ENCODE assay signal across 11 cellular contexts in genomic region chr4:7045553-7045952, GRCh38. TPM values are rescaled to one million over a fixed set of nuclear protein-coding genes. Genes with fewer than 3 reads are reported as not detected.
DNase-seq lines count a peak whose midpoint lies in the region; ATAC-seq and TF ChIP-seq lines count a peak whose summit lies in the region.
"Had no signal": no experiment of that assay in that cellular context is flagged by ENCODE, and none has a peak within 500 bp of the region (broad histone marks: within the 10 kb centered on the region; RNA-seq: fewer than 3 reads in every experiment).

No MANE protein-coding gene starts in this region.

- H3K9me3 Mint-ChIP-seq in CD4-positive, alpha-beta T cell, result no peaks in the 10 kb centered on the region
- no peaks in the 10 kb centered on the region for H3K9me3 Mint-ChIP-seq in neural crest cell

- H3K27me3 Mint-ChIP-seq in CD4-positive, alpha-beta T cell, result no peaks in the 10 kb centered on the region
- H3K27me3 Mint-ChIP-seq in neural crest cell (ENCODE audit: low read depth), result no peaks in the 10 kb centered on the region

- H3K27ac ChIP-seq in CD4-positive, alpha-beta T cell (ENCODE audit: low read depth, low read length), result no peak overlapping the region
- no peak overlapping the region for H3K27ac ChIP-seq in KMS-11
- no peak overlapping the region for H3K27ac ChIP-seq in colonic mucosa

- no peak for DNase-seq in CD4-positive, alpha-beta T cell
- DNase-seq in T47D (ENCODE audit: low read depth in 1 of 2, low spot score in 1 of 2) (peak; percentile 41 to 81), neural crest cell (ENCODE audit: low read depth, low spot score) (no peak), colonic mucosa (no peak), amygdala (lab: John Stamatoyannopoulos, UW) (no peak), DMS53 treated with DMSO at 0.1 percent for 48 hours (lab: John Stamatoyannopoulos, UW; ENCODE audit: unreplicated experiment) (no peak)
- DNase-seq: NCI-H524, tibial artery had no signal

- peak overlapping the region; percentile 54; the same call in 1 of the 2 replicates for H3K4me2 ChIP-seq in KMS-11

- H3K9ac ChIP-seq in KMS-11 (no peak overlapping the region), colonic mucosa (ENCODE audit: low read depth in 2 of 2, low read length in 2 of 2) (no peak overlapping the region)

- ATAC-seq in CD4-positive, alpha-beta T cell (ENCODE audit: poor library complexity), result no peak
- no peak for ATAC-seq in GM18502 (IDR thresholded peaks at IDR 0.05; ENCODE audit: poor library complexity, unreplicated experiment)
- ATAC-seq: mucosa of descending colon had no signal

- no peaks in the 10 kb centered on the region for H3K27me3 ChIP-seq in CD4-positive, alpha-beta T cell (ENCODE audit: control insufficient read depth, insufficient read depth, low read length)
- H3K27me3 ChIP-seq in KMS-11 (ENCODE audit: insufficient read depth, low read depth) (no peaks in the 10 kb centered on the region), colonic mucosa (no peaks in the 10 kb centered on the region)
- H3K27me3 ChIP-seq: tibial artery had no signal

- CTCF ChIA-PET in CD4-positive, alpha-beta T cell (lab: Charles Lee), result no interaction called here

- H3K4me1 ChIP-seq in KMS-11 (ENCODE audit: low read depth, poor library complexity, severe bottlenecking), result peaks cover 34% of the 10 kb centered on the region
- peaks cover 24% of the 10 kb centered on the region for H3K4me1 ChIP-seq in colonic mucosa

- no peaks in the 10 kb centered on the region for H3K9me3 ChIP-seq in CD4-positive, alpha-beta T cell (ENCODE audit: control insufficient read depth, low read length)
- H3K9me3 ChIP-seq in colonic mucosa, result no peaks in the 10 kb centered on the region
- H3K9me3 ChIP-seq: mucosa of descending colon, tibial artery had no signal

- peaks cover 70% of the 10 kb centered on the region for H3K4me1 Mint-ChIP-seq in CD4-positive, alpha-beta T cell (ENCODE audit: low read depth)
- H3K4me1 Mint-ChIP-seq in neural crest cell, result peaks cover 34% of the 10 kb centered on the region

- H2AFZ ChIP-seq in KMS-11 (ENCODE audit: low read depth), result no peak overlapping the region

- no peaks in the 10 kb centered on the region for H4K20me1 ChIP-seq in KMS-11 (ENCODE audit: insufficient read depth)

- POLR2A ChIA-PET in CD4-positive, alpha-beta T cell (lab: Charles Lee), result interaction anchor here (1.1 to 8.7 kb wide), 4 partner anchors 22 to 405 kb away, joined by 3 to 156 read pairs (median 3); partner anchors contain the start of genes GRPEL1 and MRFAP1

- peak overlapping the region; percentile 90 for H3K4me3 Mint-ChIP-seq in CD4-positive, alpha-beta T cell
- H3K4me3 Mint-ChIP-seq in neural crest cell, result peak overlapping the region; percentile 92

- intact Hi-C loops in CD4-positive, alpha-beta T cell (cut with DNase I, micrococcal nuclease), result no loop called here
- intact Hi-C loops in colonic mucosa (cut with DNase I), result no loop called here

- H3K36me3 ChIP-seq in KMS-11 (ENCODE audit: insufficient read depth) (no peaks in the 10 kb centered on the region), colonic mucosa (no peaks in the 10 kb centered on the region)

- H3K36me3 Mint-ChIP-seq in CD4-positive, alpha-beta T cell (ENCODE audit: low read depth), result peaks cover 37% of the 10 kb centered on the region
- no peaks in the 10 kb centered on the region for H3K36me3 Mint-ChIP-seq in neural crest cell (ENCODE audit: low read depth)

- H3K79me2 ChIP-seq in KMS-11 (ENCODE audit: insufficient read depth, low read depth), result peaks cover 31% of the 10 kb centered on the region; the same call in 1 of the 2 replicates

- H3K4me3 ChIP-seq in KMS-11 (IDR thresholded peaks at IDR 0.05; ENCODE audit: insufficient read depth, low read depth, low read length), result no peak overlapping the region
- H3K4me3 ChIP-seq in colonic mucosa, result no peak overlapping the region
- H3K4me3 ChIP-seq: mucosa of descending colon had no signal

- no peak for TF ChIP-seq CTCF in CD4-positive, alpha-beta T cell (IDR thresholded peaks at IDR 0.05)
- no peak for TF ChIP-seq CTCF in KMS-11 (conservative IDR thresholded peaks at IDR 0.05; ENCODE audit: low read depth, low read length)
- no peak for TF ChIP-seq CTCF in neural crest cell (conservative IDR thresholded peaks at IDR 0.05)
- TF ChIP-seq CTCF in colonic mucosa (IDR thresholded peaks at IDR 0.05), result no peak

- in situ Hi-C loops in T47D (cut with HindIII; ENCODE audit: low pct_unique_long_range_greater_than_20kb, low sequenced_read_pairs), result no loop called here

- peak overlapping the region; percentile 81 for H3K27ac Mint-ChIP-seq in CD4-positive, alpha-beta T cell
- no peak overlapping the region for H3K27ac Mint-ChIP-seq in neural crest cell (ENCODE audit: unreplicated experiment)

RNA-seq across cellular contexts. Expression of gene TADA2B, which starts 2.4 kb away (rescaled TPM):
- 10 to 100 TPM; 41.5 to 44.6 TPM for total RNA-seq in CD4-positive, alpha-beta T cell
- total RNA-seq in neural crest cell, result 18.6 and 19.2 TPM in 2 replicates
- total RNA-seq in colonic mucosa, result 10 to 100 TPM; 24.0 to 27.2 TPM

RNA-seq across cellular contexts. Expression of gene GRPEL1, which starts 22.3 kb away (rescaled TPM):
- 10 to 100 TPM; 55.6 to 58.6 TPM for total RNA-seq in CD4-positive, alpha-beta T cell
- total RNA-seq in neural crest cell, result 26.6 and 28.2 TPM in 2 replicates
- total RNA-seq in colonic mucosa, result 10 to 100 TPM; 45.9 to 50.9 TPM

Comparison
In these comparisons a context has a peak if more than half of its experiments do, and no peak if none do; other contexts are left out.
1. DNase-seq: peak in T47D (2 of 2); none in CD4-positive, alpha-beta T cell (0 of 10), neural crest cell (single experiment), colonic mucosa (single experiment), amygdala (0 of 56) and DMS53 treated with DMSO at 0.1 percent for 48 hours (single experiment).